ENCODE assay signal across 9 cellular contexts in genomic region chr16:66936462-66936861, GRCh38. TPM values are rescaled to one million over a fixed set of nuclear protein-coding genes. Genes with fewer than 3 reads are reported as not detected.
DNase-seq lines count a peak whose midpoint lies in the region; ATAC-seq, FAIRE-seq and TF ChIP-seq lines count a peak whose summit lies in the region.
"Had no signal": no experiment of that assay in that cellular context is flagged by ENCODE, and none has a peak within 500 bp of the region (broad histone marks: within the 10 kb centered on the region; RNA-seq: fewer than 3 reads in every experiment).

No MANE protein-coding gene starts in this region.

- no peak for FAIRE-seq in RCC 7860 (lab: Jason Lieb, UNC)

- DNase-seq in Right ventricle myocardium inferior (ENCODE audit: missing footprints): no peak
- no peak for DNase-seq in left cardiac atrium
- DNase-seq in left ventricle myocardium superior: no peak
- DNase-seq in type B pancreatic cell (ENCODE audit: extremely low spot score, unreplicated experiment): no peak
- DNase-seq in RCC 7860 (ENCODE audit: low spot score): no peak
- DNase-seq in HuH-7 (ENCODE audit: low spot score): no peak
- DNase-seq: effector CD4-positive, alpha-beta T cell; NCI-H2107; stimulated activated naive CD4-positive, alpha-beta T cell had no signal

- no peaks in the 10 kb centered on the region for H3K9me3 Mint-ChIP-seq in type B pancreatic cell

- H3K36me3 Mint-ChIP-seq in type B pancreatic cell: peaks cover 8% of the 10 kb centered on the region

- ATAC-seq in Right ventricle myocardium inferior: peak; percentile 30
- no peak for ATAC-seq in left cardiac atrium
- peak; percentile 61 for ATAC-seq in left ventricle myocardium superior

- intact Hi-C loops in Right ventricle myocardium inferior (cut with DNase I) (loop anchor here (5.0 kb wide), 1 partner anchor 34 kb away; no protein-coding TSS in a partner anchor), left cardiac atrium (cut with DNase I) (no loop called here), left ventricle myocardium superior (cut with micrococcal nuclease) (no loop called here)

- H3K4me3 Mint-ChIP-seq in type B pancreatic cell: peak overlapping the region; percentile 97

- no peak overlapping the region for H3K27ac Mint-ChIP-seq in type B pancreatic cell

- TF ChIP-seq CTCF in type B pancreatic cell (conservative IDR thresholded peaks at IDR 0.05): no peak

- no peaks in the 10 kb centered on the region for H3K27me3 Mint-ChIP-seq in type B pancreatic cell

- H3K4me1 Mint-ChIP-seq in type B pancreatic cell (ENCODE audit: unreplicated experiment): peaks cover 30% of the 10 kb centered on the region

RNA-seq across cellular contexts. Expression of gene CES2, which starts 1.1 kb away (rescaled TPM):
- total RNA-seq in Right ventricle myocardium inferior (126 TPM), left cardiac atrium (10 to 100 TPM; 27.6 to 48.0 TPM), left ventricle myocardium superior (103 TPM), type B pancreatic cell (ENCODE audit: low replicate concordance) (44.9 and 54.1 TPM in 2 replicates)

RNA-seq across cellular contexts. Expression of gene CIAO2B, which starts 2.3 kb away (rescaled TPM):
- total RNA-seq in Right ventricle myocardium inferior (127 TPM), left cardiac atrium (100 to 1,000 TPM in 1 of 2 donors, 10 to 100 TPM in 1; 92.7 to 120 TPM), left ventricle myocardium superior (114 TPM), type B pancreatic cell (ENCODE audit: low replicate concordance) (71.3 and 74.2 TPM in 2 replicates)

RNA-seq across cellular contexts. Expression of gene RRAD, which starts 11.1 kb away (rescaled TPM):
- total RNA-seq in Right ventricle myocardium inferior (84.3 TPM), left cardiac atrium (100 to 1,000 TPM in 1 of 2 donors, 10 to 100 TPM in 1; 58.3 to 325 TPM), left ventricle myocardium superior (86.7 TPM), type B pancreatic cell (ENCODE audit: low replicate concordance) (1.3 and 2.5 TPM in 2 replicates)

RNA-seq across cellular contexts. Expression of gene CDH16, which starts 17.8 kb away (rescaled TPM):
- total RNA-seq in Right ventricle myocardium inferior (0.16 TPM), left cardiac atrium (under 1 TPM; 0.39 to 0.47 TPM), left ventricle myocardium superior (not detected), type B pancreatic cell (ENCODE audit: low replicate concordance) (0.55 and 1.7 TPM in 2 replicates)

RNA-seq across cellular contexts. Expression of gene CES3, which starts 24.6 kb away (rescaled TPM):
- total RNA-seq in Right ventricle myocardium inferior: 0.78 TPM
- 1 to 10 TPM in 1 of 2 donors, under 1 TPM in 1; 0.63 to 1.4 TPM for total RNA-seq in left cardiac atrium
- total RNA-seq in left ventricle myocardium superior: 1.6 TPM
- 0.48 and 1.1 TPM in 2 replicates for total RNA-seq in type B pancreatic cell (ENCODE audit: low replicate concordance)

Comparison
In these comparisons a context has a peak if more than half of its experiments do, and no peak if none do; other contexts are left out.
1. ATAC-seq: peak in Right ventricle myocardium inferior (single experiment) and left ventricle myocardium superior (single experiment); none in left cardiac atrium (0 of 2).
2. RNA of gene RRAD, which starts 11.1 kb away (total RNA-seq): 58.3 to 325 TPM in left cardiac atrium, 86.7 TPM in left ventricle myocardium superior (single experiment) and 84.3 TPM in Right ventricle myocardium inferior (single experiment); 1.3 to 2.5 TPM in type B pancreatic cell; every median in the first group is over 10 times any median in the second.